ENCODE assay signal across 26 cellular contexts in the genomic region with DNA sequence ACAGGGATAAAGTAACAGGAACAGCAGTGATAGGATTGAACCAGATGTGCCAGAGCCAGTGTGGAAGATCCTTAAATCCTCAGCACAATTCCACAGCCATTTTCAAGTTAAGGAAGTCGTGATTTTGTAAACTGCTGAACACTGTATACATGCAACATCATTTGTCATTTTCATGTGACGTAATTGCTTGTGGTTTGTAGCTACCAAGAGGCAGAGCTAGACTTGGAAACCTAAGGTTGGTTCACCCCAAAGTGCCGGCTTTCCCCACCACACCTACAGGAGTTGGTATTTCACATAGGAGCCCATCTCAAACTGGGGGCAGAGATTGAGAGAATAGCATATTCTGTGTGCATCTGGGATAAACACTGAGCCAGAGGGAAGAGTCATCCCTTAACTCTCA.
"Had no signal": no experiment of that assay in that cellular context is flagged by ENCODE, and none has a peak within 500 bp of the region (broad histone marks: within the 10 kb centered on the region; RNA-seq: fewer than 3 reads in every experiment).

No MANE protein-coding gene starts in this region.

- H3K4me3 Mint-ChIP-seq: activated CD4-positive, alpha-beta T cell treated with anti-CD3 and anti-CD28 coated beads, Interleukin-2, amount 10 ng/mL, durations not matched to agents 7 days and 5 days; activated CD8-positive, alpha-beta memory T cell treated with anti-CD3 and anti-CD28 coated beads, Interleukin-2, amount 10 ng/mL, durations not matched to agents 7 days and 5 days; activated CD8-positive, alpha-beta T cell treated with anti-CD3 and anti-CD28 coated beads for 36 hours; activated naive CD4-positive, alpha-beta T cell treated with anti-CD3 and anti-CD28 coated beads, Interleukin-2, amount 50 U/mL, for 24 hours; activated T-helper 1 cell treated with anti-CD3 and anti-CD28 coated beads, Interleukin-12 subunit alpha, Interleukin-12 subunit beta, Interleukin-2, Interleukin-4 antibody, amounts not matched to agents 30 ng/mL and 10 ng/mL and 1 ng/mL, durations not matched to agents 14 hours and 24 hours and 36 hours; nephron had no signal

- H3K4me3 ChIP-seq: esophagus muscularis mucosa, heart right ventricle, stomach, suprapubic skin, tibial nerve had no signal

- H3K9ac ChIP-seq: parathyroid adenoma had no signal

- H3K4me1 ChIP-seq: esophagus muscularis mucosa, heart right ventricle, parathyroid adenoma, tibial nerve had no signal

- H3K27ac ChIP-seq: esophagus muscularis mucosa, heart right ventricle, parathyroid adenoma, stomach, suprapubic skin, tibial nerve, WERI-Rb-1 had no signal

- H2AFZ ChIP-seq: parathyroid adenoma had no signal

- H3K79me2 ChIP-seq: parathyroid adenoma had no signal

- ATAC-seq: activated CD8-positive, alpha-beta memory T cell treated with anti-CD3 and anti-CD28 coated beads, Interleukin-2, amount 10 ng/mL, durations not matched to agents 7 days and 5 days; activated CD8-positive, alpha-beta T cell treated with anti-CD3 and anti-CD28 coated beads for 36 hours; heart right ventricle; left cardiac atrium; right cardiac atrium had no signal

- H3K27me3 ChIP-seq: esophagus muscularis mucosa, stomach, tibial nerve had no signal

- H3K27ac Mint-ChIP-seq: activated CD4-positive, alpha-beta T cell treated with anti-CD3 and anti-CD28 coated beads, Interleukin-2, amount 10 ng/mL, durations not matched to agents 7 days and 5 days; activated CD8-positive, alpha-beta memory T cell treated with anti-CD3 and anti-CD28 coated beads, Interleukin-2, amount 10 ng/mL, durations not matched to agents 7 days and 5 days; activated CD8-positive, alpha-beta T cell treated with anti-CD3 and anti-CD28 coated beads for 36 hours; activated naive CD4-positive, alpha-beta T cell treated with anti-CD3 and anti-CD28 coated beads, Interleukin-2, amount 50 U/mL, for 24 hours; activated T-helper 1 cell treated with anti-CD3 and anti-CD28 coated beads, Interleukin-12 subunit alpha, Interleukin-12 subunit beta, Interleukin-2, Interleukin-4 antibody, amounts not matched to agents 30 ng/mL and 10 ng/mL and 1 ng/mL, durations not matched to agents 14 hours and 24 hours and 36 hours; nephron had no signal

- H3K36me3 Mint-ChIP-seq: activated CD8-positive, alpha-beta memory T cell treated with anti-CD3 and anti-CD28 coated beads, Interleukin-2, amount 10 ng/mL, durations not matched to agents 7 days and 5 days had no signal

- H3K9me3 ChIP-seq: suprapubic skin had no signal

- H3K27me3 Mint-ChIP-seq: activated naive CD4-positive, alpha-beta T cell treated with anti-CD3 and anti-CD28 coated beads, Interleukin-2, amount 50 U/mL, for 24 hours had no signal

- FAIRE-seq: endothelial cell of umbilical vein, urothelium cell line had no signal

- H3K36me3 ChIP-seq: esophagus muscularis mucosa, heart right ventricle, suprapubic skin, tibial nerve, WERI-Rb-1 had no signal

- H3K9me3 Mint-ChIP-seq: activated naive CD4-positive, alpha-beta T cell treated with anti-CD3 and anti-CD28 coated beads, Interleukin-2, amount 50 U/mL, for 24 hours; nephron had no signal

- DNase-seq: activated CD4-positive, alpha-beta T cell treated with anti-CD3 and anti-CD28 coated beads, Interleukin-2, amount 10 ng/mL, durations not matched to agents 7 days and 5 days; activated CD4-positive, CD25-positive, alpha-beta regulatory T cell treated with anti-CD3 and anti-CD28 coated beads, Interleukin-2, amount 50 U/mL, for 72 hours; activated CD8-positive, alpha-beta memory T cell treated with anti-CD3 and anti-CD28 coated beads, Interleukin-2, amount 10 ng/mL, durations not matched to agents 7 days and 5 days; activated CD8-positive, alpha-beta T cell treated with anti-CD3 and anti-CD28 coated beads for 36 hours; activated gamma-delta T cell; activated T-cell treated with anti-CD3 and anti-CD28 coated beads for 4 hours; aorta; central memory CD4-positive, alpha-beta T cell; effector memory CD4-positive, alpha-beta T cell; heart right ventricle; islet precursor cell; left cardiac atrium; mesenchymal stem cell; right cardiac atrium; stimulated activated CD4-positive, alpha-beta T cell treated with anti-CD3 and anti-CD28 coated beads, Interleukin-1b, Interleukin-23, amount 100 ng/mL, for 48 hours; stomach; WERI-Rb-1 had no signal
